Comparison of ENCODE assay signal across 18 cellular contexts in the genomic region with DNA sequence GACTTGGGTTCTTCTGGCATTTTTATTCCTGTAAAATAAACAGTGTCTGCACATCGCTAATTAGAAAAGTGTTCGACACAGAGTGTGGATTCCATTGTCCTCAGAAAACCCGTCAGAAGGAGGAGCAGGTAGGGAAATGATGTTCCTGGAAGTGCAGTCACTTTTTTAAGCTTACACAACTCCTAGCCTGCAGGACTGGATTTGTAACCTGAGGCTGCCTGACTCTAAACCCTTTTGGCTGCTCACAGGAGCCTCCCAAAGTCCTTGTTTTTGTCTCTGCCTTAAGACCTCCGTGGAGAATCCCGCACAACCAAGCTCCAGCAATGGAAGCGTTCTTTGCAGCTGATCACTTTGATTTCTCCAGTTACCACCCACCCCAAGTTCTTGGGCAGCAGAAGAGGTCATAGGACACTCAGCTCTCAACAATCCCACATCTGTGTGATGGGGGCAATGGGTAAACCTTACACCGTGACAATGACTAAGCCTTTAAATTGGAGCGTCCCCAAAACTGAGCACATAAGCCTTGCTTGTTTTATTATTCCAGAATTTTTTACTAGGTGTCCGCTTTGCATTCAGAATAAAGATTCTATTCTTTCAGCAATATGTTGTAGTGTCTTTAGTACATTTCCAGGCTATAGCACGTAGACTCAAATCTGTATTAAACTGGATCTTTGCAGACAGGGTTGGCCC.
"Had no signal": no experiment of that assay in that cellular context is flagged by ENCODE, and none has a peak within 500 bp of the region (broad histone marks: within the 10 kb centered on the region; RNA-seq: fewer than 3 reads in every experiment).

No MANE protein-coding gene starts in this region.

- DNase-seq: dermis blood vessel endothelial cell; hippocampal formation; kidney glomerular epithelial cell; mesendoderm; naive B cell; ovary; sigmoid colon; stimulated activated CD4-positive, alpha-beta T cell treated with anti-CD3 and anti-CD28 coated beads, Interleukin-12 subunit alpha, Interleukin-12 subunit beta, amount 100 ng/mL, for 4 hours; stimulated activated naive CD8-positive, alpha-beta T cell treated with anti-CD3 and anti-CD28 coated beads, Interleukin-15, Interleukin-2, amounts not matched to agents 100 U/mL and 50 U/mL, for 24 hours; thyroid gland had no signal

- H3K36me3 ChIP-seq: heart left ventricle, neutrophil, ovary, right atrium auricular region, sigmoid colon, suprapubic skin, thyroid gland, upper lobe of left lung, vagina had no signal

- H3K27ac ChIP-seq: heart left ventricle, neutrophil, ovary, right atrium auricular region, sigmoid colon, skin epidermis, suprapubic skin, thyroid gland, upper lobe of left lung, vagina had no signal

- H3K27me3 ChIP-seq: heart left ventricle, neutrophil, ovary, right atrium auricular region, sigmoid colon, suprapubic skin, thyroid gland, upper lobe of left lung, vagina had no signal

- H3K27ac Mint-ChIP-seq: naive B cell, nephron had no signal

- H3K4me1 Mint-ChIP-seq: naive B cell had no signal

- H3K4me1 ChIP-seq: heart left ventricle, right atrium auricular region, suprapubic skin, upper lobe of left lung, vagina had no signal

- H3K4me3 ChIP-seq: heart left ventricle, ovary, right atrium auricular region, sigmoid colon, skin epidermis, suprapubic skin, thyroid gland, upper lobe of left lung, vagina had no signal

- H3K9me3 ChIP-seq: heart left ventricle, neutrophil, ovary, sigmoid colon, suprapubic skin, thyroid gland, upper lobe of left lung, vagina had no signal

- H3K4me3 Mint-ChIP-seq: naive B cell, nephron had no signal
